ENCODE assay signal across 2 cellular contexts in genomic region chr1:208036177-208036808, GRCh38.
TF ChIP-seq lines count a peak whose summit lies in the region.

No MANE protein-coding gene starts in this region.

TF ChIP-seq in IMR-90, 13 proteins besides CTCF, POLR2A, EP300 and RAD21 (continued from another document):
- TF ChIP-seq USF2 (IDR thresholded peaks at IDR 0.05; ENCODE audit: low read depth, low read length) (no peak), FOS (IDR thresholded peaks at IDR 0.05; ENCODE audit: low read depth, low read length) (no peak), ELK1 (IDR thresholded peaks at IDR 0.05; ENCODE audit: borderline replicate concordance, low read depth, low read length) (no peak), MXI1 (IDR thresholded peaks at IDR 0.05; ENCODE audit: borderline replicate concordance, low read depth, low read length) (no peak), MAZ (IDR thresholded peaks at IDR 0.05; ENCODE audit: borderline replicate concordance, low read depth, low read length) (no peak)

TF ChIP-seq in HepG2, 621 proteins besides CTCF, POLR2A, EP300 and RAD21 (continued from another document):
- TF ChIP-seq ZNF724P (CRISPR knock-in tag; IDR thresholded peaks at IDR 0.05; ENCODE audit: borderline replicate concordance) = no peak
- TF ChIP-seq CC2D1A (CRISPR knock-in tag; IDR thresholded peaks at IDR 0.05) = no peak
- no peak for TF ChIP-seq THAP9 (CRISPR knock-in tag; IDR thresholded peaks at IDR 0.05; ENCODE audit: borderline replicate concordance)
- no peak for TF ChIP-seq ZFP82 (CRISPR knock-in tag; IDR thresholded peaks at IDR 0.05; ENCODE audit: borderline replicate concordance)
- no peak for TF ChIP-seq KIAA2018 (CRISPR knock-in tag; IDR thresholded peaks at IDR 0.05; ENCODE audit: borderline replicate concordance)
- TF ChIP-seq MATR3 (CRISPR knock-in tag; IDR thresholded peaks at IDR 0.05) = no peak
- TF ChIP-seq SMAD9 (CRISPR knock-in tag; IDR thresholded peaks at IDR 0.05) = no peak
- TF ChIP-seq ZNF441 (CRISPR knock-in tag; IDR thresholded peaks at IDR 0.05; ENCODE audit: borderline replicate concordance) = no peak
